ENCODE assay signal across 1 cellular context in genomic region chr16:12553191-12553590, GRCh38.
TF ChIP-seq lines count a peak whose summit lies in the region.

No MANE protein-coding gene starts in this region.

TF ChIP-seq in GM23338, 12 proteins besides CTCF, POLR2A, EP300 and RAD21 (continued from another document):
- TF ChIP-seq, protein P1, sequence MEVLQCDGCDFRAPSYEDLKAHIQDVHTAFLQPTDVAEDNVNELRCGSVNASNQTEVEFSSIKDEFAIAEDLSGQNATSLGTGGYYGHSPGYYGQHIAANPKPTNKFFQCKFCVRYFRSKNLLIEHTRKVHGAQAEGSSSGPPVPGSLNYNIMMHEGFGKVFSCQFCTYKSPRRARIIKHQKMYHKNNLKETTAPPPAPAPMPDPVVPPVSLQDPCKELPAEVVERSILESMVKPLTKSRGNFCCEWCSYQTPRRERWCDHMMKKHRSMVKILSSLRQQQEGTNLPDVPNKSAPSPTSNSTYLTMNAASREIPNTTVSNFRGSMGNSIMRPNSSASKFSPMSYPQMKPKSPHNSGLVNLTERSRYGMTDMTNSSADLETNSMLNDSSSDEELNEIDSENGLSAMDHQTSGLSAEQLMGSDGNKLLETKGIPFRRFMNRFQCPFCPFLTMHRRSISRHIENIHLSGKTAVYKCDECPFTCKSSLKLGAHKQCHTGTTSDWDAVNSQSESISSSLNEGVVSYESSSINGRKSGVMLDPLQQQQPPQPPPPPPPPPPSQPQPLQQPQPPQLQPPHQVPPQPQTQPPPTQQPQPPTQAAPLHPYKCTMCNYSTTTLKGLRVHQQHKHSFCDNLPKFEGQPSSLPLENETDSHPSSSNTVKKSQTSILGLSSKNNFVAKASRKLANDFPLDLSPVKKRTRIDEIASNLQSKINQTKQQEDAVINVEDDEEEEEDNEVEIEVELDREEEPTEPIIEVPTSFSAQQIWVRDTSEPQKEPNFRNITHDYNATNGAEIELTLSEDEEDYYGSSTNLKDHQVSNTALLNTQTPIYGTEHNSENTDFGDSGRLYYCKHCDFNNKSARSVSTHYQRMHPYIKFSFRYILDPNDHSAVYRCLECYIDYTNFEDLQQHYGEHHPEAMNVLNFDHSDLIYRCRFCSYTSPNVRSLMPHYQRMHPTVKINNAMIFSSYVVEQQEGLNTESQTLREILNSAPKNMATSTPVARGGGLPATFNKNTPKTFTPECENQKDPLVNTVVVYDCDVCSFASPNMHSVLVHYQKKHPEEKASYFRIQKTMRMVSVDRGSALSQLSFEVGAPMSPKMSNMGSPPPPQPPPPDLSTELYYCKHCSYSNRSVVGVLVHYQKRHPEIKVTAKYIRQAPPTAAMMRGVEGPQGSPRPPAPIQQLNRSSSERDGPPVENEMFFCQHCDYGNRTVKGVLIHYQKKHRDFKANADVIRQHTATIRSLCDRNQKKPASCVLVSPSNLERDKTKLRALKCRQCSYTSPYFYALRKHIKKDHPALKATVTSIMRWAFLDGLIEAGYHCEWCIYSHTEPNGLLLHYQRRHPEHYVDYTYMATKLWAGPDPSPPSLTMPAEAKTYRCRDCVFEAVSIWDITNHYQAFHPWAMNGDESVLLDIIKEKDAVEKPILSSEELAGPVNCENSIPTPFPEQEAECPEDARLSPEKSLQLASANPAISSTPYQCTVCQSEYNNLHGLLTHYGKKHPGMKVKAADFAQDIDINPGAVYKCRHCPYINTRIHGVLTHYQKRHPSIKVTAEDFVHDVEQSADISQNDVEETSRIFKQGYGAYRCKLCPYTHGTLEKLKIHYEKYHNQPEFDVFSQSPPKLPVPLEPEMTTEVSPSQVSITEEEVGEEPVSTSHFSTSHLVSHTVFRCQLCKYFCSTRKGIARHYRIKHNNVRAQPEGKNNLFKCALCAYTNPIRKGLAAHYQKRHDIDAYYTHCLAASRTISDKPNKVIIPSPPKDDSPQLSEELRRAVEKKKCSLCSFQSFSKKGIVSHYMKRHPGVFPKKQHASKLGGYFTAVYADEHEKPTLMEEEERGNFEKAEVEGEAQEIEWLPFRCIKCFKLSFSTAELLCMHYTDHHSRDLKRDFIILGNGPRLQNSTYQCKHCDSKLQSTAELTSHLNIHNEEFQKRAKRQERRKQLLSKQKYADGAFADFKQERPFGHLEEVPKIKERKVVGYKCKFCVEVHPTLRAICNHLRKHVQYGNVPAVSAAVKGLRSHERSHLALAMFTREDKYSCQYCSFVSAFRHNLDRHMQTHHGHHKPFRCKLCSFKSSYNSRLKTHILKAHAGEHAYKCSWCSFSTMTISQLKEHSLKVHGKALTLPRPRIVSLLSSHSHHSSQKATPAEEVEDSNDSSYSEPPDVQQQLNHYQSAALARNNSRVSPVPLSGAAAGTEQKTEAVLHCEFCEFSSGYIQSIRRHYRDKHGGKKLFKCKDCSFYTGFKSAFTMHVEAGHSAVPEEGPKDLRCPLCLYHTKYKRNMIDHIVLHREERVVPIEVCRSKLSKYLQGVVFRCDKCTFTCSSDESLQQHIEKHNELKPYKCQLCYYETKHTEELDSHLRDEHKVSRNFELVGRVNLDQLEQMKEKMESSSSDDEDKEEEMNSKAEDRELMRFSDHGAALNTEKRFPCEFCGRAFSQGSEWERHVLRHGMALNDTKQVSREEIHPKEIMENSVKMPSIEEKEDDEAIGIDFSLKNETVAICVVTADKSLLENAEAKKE (CRISPR knock-in tag; IDR thresholded peaks at IDR 0.05) = no peak
- TF ChIP-seq POLR2AphosphoS5 (IDR thresholded peaks at IDR 0.05; ENCODE audit: low read depth) = no peak
- TF ChIP-seq NANOG (IDR thresholded peaks at IDR 0.05; ENCODE audit: borderline replicate concordance) = no peak
- TF ChIP-seq, protein P2, sequence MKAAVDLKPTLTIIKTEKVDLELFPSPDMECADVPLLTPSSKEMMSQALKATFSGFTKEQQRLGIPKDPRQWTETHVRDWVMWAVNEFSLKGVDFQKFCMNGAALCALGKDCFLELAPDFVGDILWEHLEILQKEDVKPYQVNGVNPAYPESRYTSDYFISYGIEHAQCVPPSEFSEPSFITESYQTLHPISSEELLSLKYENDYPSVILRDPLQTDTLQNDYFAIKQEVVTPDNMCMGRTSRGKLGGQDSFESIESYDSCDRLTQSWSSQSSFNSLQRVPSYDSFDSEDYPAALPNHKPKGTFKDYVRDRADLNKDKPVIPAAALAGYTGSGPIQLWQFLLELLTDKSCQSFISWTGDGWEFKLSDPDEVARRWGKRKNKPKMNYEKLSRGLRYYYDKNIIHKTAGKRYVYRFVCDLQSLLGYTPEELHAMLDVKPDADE (IDR thresholded peaks at IDR 0.05) = no peak
- no peak for TF ChIP-seq ZNF331 (CRISPR knock-in tag; IDR thresholded peaks at IDR 0.05; ENCODE audit: low read depth)
- TF ChIP-seq ZNF114 (CRISPR knock-in tag; IDR thresholded peaks at IDR 0.05) = no peak
- TF ChIP-seq EZH2phosphoT487 (IDR thresholded peaks at IDR 0.05; ENCODE audit: unreplicated experiment) = no peak
- TF ChIP-seq CREB1 (CRISPR knock-in tag; IDR thresholded peaks at IDR 0.05; ENCODE audit: low read depth) = no peak
- no peak for TF ChIP-seq EZH2 (IDR thresholded peaks at IDR 0.05; ENCODE audit: low read depth, unreplicated experiment)
